Comparison of ENCODE assay signal across 18 cellular contexts in the genomic region with DNA sequence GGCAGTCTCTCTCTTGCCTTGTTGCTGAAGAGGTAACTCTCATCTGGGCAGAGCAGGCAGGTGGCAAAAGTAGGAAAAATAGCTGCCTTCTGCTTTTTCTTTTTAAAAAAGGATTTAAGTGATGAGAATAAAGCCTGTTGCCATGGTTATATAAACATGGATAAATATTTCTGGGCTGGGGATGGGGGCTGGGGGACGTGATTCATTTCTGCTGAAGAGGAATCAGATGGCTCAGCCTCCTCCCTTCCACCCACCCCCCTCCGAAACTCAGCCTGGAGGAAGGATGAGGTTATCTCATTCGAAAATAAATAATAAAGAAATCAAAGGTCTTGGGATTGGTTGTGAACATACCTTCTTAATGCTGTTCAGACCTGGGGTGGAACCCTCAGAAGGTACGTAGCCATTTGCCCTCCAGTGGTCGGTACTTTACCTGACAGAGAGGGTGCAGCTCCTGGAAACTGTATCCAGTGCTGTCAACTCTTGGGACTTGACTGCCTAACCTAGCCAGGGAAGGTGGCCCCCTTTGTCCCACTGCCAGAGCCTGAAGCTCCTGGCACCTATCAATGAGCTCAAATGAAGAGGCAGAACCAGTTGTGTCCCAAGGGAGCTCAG. TPM values are rescaled to one million over a fixed set of nuclear protein-coding genes. Genes with fewer than 3 reads are reported as not detected.
DNase-seq lines count a peak whose midpoint lies in the region; ATAC-seq, FAIRE-seq and TF ChIP-seq lines count a peak whose summit lies in the region.
"Had no signal": no experiment of that assay in that cellular context is flagged by ENCODE, and none has a peak within 500 bp of the region (broad histone marks: within the 10 kb centered on the region; RNA-seq: fewer than 3 reads in every experiment).

No MANE protein-coding gene starts in this region.

- H2AFZ ChIP-seq in H1 (ENCODE audit: low read length), result no peak overlapping the region

- no peaks in the 10 kb centered on the region for H3K36me3 Mint-ChIP-seq in activated T-helper 17 cell treated with anti-CD3 and anti-CD28 coated beads, Interleukin-2, amount 50 U/mL, for 72 hours (ENCODE audit: low read depth)

- H3K27ac Mint-ChIP-seq in activated T-helper 17 cell treated with anti-CD3 and anti-CD28 coated beads, Interleukin-2, amount 50 U/mL, for 72 hours, result no peak overlapping the region

- no peak for TF ChIP-seq EP300 in H1 (IDR thresholded peaks at IDR 0.05; ENCODE audit: borderline replicate concordance in 1 of 2, low read depth in 2 of 2, low read length in 2 of 2)

- H3K18ac ChIP-seq in H1 (ENCODE audit: extremely low read depth, low read length), result no peak overlapping the region

- 86% methylated on average over 5 of the region's 5 CpGs; no CpG with 5 or more reads in 1 of the 2 experiments for WGBS in H1 (ENCODE audit: extremely low coverage in 1 of 2, insufficient coverage in 1 of 2, insufficient read length in 1 of 2, insufficient replicate concordance in 2 of 2, low coverage in 1 of 2, low lambda C conversion rate in 2 of 2, missing lambda C conversion rate in 1 of 2), 2 experiments

- no peak overlapping the region for H2BK15ac ChIP-seq in H1 (ENCODE audit: low read length)

- TF ChIP-seq POLR2A in H1 (IDR thresholded peaks at IDR 0.05; ENCODE audit: control extremely low read depth in 1 of 2, low read depth in 2 of 2, low read length in 2 of 2), result no peak
- TF ChIP-seq POLR2A in breast epithelium (IDR thresholded peaks at IDR 0.05), result no peak

- no peak overlapping the region for H2BK120ac ChIP-seq in H1 (replicated peaks; ENCODE audit: low read depth, low read length)

- no peak overlapping the region for H3K23ac ChIP-seq in H1 (ENCODE audit: insufficient read length)

- H3K9me3 ChIP-seq in H1 (ENCODE audit: insufficient read depth in 2 of 2, low read depth in 1 of 2, low read length in 1 of 2), result no peaks in the 10 kb centered on the region
- H3K9me3 ChIP-seq in colonic mucosa, result no peaks in the 10 kb centered on the region
- H3K9me3 ChIP-seq in breast epithelium, result no peaks in the 10 kb centered on the region
- H3K9me3 ChIP-seq: mucosa of descending colon, suprapubic skin had no signal

- peaks cover 4% of the 10 kb centered on the region for H3K27me3 Mint-ChIP-seq in activated T-helper 17 cell treated with anti-CD3 and anti-CD28 coated beads, Interleukin-2, amount 50 U/mL, for 72 hours

- H3K4me1 Mint-ChIP-seq in activated T-helper 17 cell treated with anti-CD3 and anti-CD28 coated beads, Interleukin-2, amount 50 U/mL, for 72 hours, result peaks cover 9% of the 10 kb centered on the region

- no peak overlapping the region for H3K56ac ChIP-seq in H1 (replicated peaks; ENCODE audit: insufficient read length, low read depth, low read length)

- no peaks in the 10 kb centered on the region for H3K9me3 Mint-ChIP-seq in activated T-helper 17 cell treated with anti-CD3 and anti-CD28 coated beads, Interleukin-2, amount 50 U/mL, for 72 hours

- H3K27ac ChIP-seq in H1 (ENCODE audit: low read depth, low read length) (no peak overlapping the region), colonic mucosa (no peak overlapping the region), breast epithelium (no peak overlapping the region)
- H3K27ac ChIP-seq: suprapubic skin had no signal

- H3K79me2 ChIP-seq in H1 (ENCODE audit: control insufficient read depth in 1 of 2, insufficient read depth in 2 of 2, low read length in 2 of 2), result no peaks in the 10 kb centered on the region

- H2BK20ac ChIP-seq in H1 (ENCODE audit: low read length), result no peak overlapping the region

- no peak overlapping the region for H4K91ac ChIP-seq in H1 (replicated peaks; ENCODE audit: insufficient read length, low read length)

- H4K5ac ChIP-seq in H1 (ENCODE audit: insufficient read length, low read depth, low read length), result no peak overlapping the region

- intact Hi-C loops in colonic mucosa (cut with DNase I) (no loop called here), breast epithelium (cut with DNase I; ENCODE audit: low total_unique reads) (no loop called here)

- H3K79me1 ChIP-seq in H1 (ENCODE audit: low read depth, low read length), result no peaks in the 10 kb centered on the region

- H3K36me3 ChIP-seq in H1 (ENCODE audit: control insufficient read depth in 2 of 4, insufficient read depth in 4 of 4, low read length in 3 of 4) (no peaks in the 10 kb centered on the region), colonic mucosa (no peaks in the 10 kb centered on the region), breast epithelium (no peaks in the 10 kb centered on the region)
- H3K36me3 ChIP-seq: suprapubic skin had no signal

- H3K9ac ChIP-seq in H1 (replicated peaks in 1 of 4; ENCODE audit: extremely low read depth in 1 of 4, low read depth in 3 of 4, low read length in 3 of 4) (no peak overlapping the region), colonic mucosa (ENCODE audit: low read depth in 2 of 2, low read length in 2 of 2) (no peak overlapping the region)

- no peak overlapping the region for H3K4ac ChIP-seq in H1 (replicated peaks; ENCODE audit: insufficient read length, low read depth, low read length)

- POLR2A ChIA-PET in H1 (lab: Charles Lee; ENCODE audit: partially characterized antibody), result interaction anchor here (1.0 to 19.0 kb wide), 2 partner anchors 12 to 22 kb away, joined by 3 to 343 read pairs; no protein-coding TSS in a partner anchor

- no peak for TF ChIP-seq RAD21 in H1 (IDR thresholded peaks at IDR 0.05 in 1 of 2, conservative IDR thresholded peaks at IDR 0.05 in 1 of 2; ENCODE audit: low read depth in 2 of 2, low read length in 2 of 2)

- H3K4me1 ChIP-seq in H1 (replicated peaks in 1 of 4; ENCODE audit: control insufficient read depth in 3 of 4, insufficient read depth in 4 of 4, low read length in 3 of 4) (peaks cover 0 to 3% (median 1%) of the 10 kb centered on the region in 4 experiments; a peak in 6 of 7 replicates), colonic mucosa (peaks cover under 1% of the 10 kb centered on the region), breast epithelium (peaks cover 0 to 2% of the 10 kb centered on the region in 2 donors)

- no peak for ATAC-seq in activated T-helper 17 cell treated with anti-CD3 and anti-CD28 coated beads, Interleukin-2, amount 50 U/mL, for 72 hours (replicated peaks)
- ATAC-seq: mucosa of descending colon had no signal

- H4K8ac ChIP-seq in H1 (ENCODE audit: extremely low read depth, insufficient read depth, low read length), result no peak overlapping the region

- no peak overlapping the region for H2BK5ac ChIP-seq in H1 (ENCODE audit: low read depth, low read length)

- peak; percentile 15 to 18 for DNase-seq in activated T-cell treated with anti-CD3 and anti-CD28 coated beads, Interleukin-2, amount 50 U/mL, for 48 hours
- no peak for DNase-seq in activated T-cell treated with anti-CD3 and anti-CD28 coated beads for 4 hours
- peak; percentile 69 for DNase-seq in T1000 (lab: John Stamatoyannopoulos, UW)
- no peak for DNase-seq in H1 (ENCODE audit: low read depth in 1 of 2, low spot score in 2 of 2)
- peak; percentile 55 for DNase-seq in mesenteric fat pad (ENCODE audit: low spot score)
- no peak for DNase-seq in colonic mucosa
- no peak for DNase-seq in breast epithelium (ENCODE audit: low spot score in 2 of 2)
- DNase-seq: activated gamma-delta T cell treated with Interleukin-2 at 50 U/mL for 16 hours; cerebellar nuclear complex; foreskin melanocyte; KG1; mucosa of descending colon; NCI-H187 treated with DMSO at 0.1 percent for 48 hours; RPMI8226; stimulated activated CD4-positive, alpha-beta T cell treated with anti-CD3 and anti-CD28 coated beads, Interleukin-15, amount 100 ng/mL, for 24 hours had no signal

- H2BK12ac ChIP-seq in H1 (ENCODE audit: low read depth, low read length), result peak overlapping the region; percentile 75; the same call in 1 of the 2 replicates

- peak in 2 of 3 experiments; percentile 4 to 7; a peak in 2 of 4 replicates for TF ChIP-seq CTCF in H1 (IDR thresholded peaks at IDR 0.05; ENCODE audit: control extremely low read depth in 1 of 3, insufficient read depth in 1 of 3, low read depth in 1 of 3, low read length in 3 of 3)
- TF ChIP-seq CTCF in colonic mucosa (IDR thresholded peaks at IDR 0.05), result no peak
- TF ChIP-seq CTCF in breast epithelium (IDR thresholded peaks at IDR 0.05), result no peak

- FAIRE-seq in H1 (lab: Jason Lieb, UNC), result no peak
- FAIRE-seq: A204.1 had no signal

- H2AK5ac ChIP-seq in H1 (ENCODE audit: low read depth, low read length), result peak overlapping the region; percentile 88; the same call in 1 of the 2 replicates

- H4K20me1 ChIP-seq in H1 (replicated peaks in 1 of 2; ENCODE audit: control insufficient read depth in 1 of 2, insufficient read depth in 2 of 2, low read length in 2 of 2), result no peaks in the 10 kb centered on the region

- peaks cover 10% of the 10 kb centered on the region; the same call in 1 of the 2 replicates for H3K23me2 ChIP-seq in H1 (ENCODE audit: low read depth, low read length)

- H3K4me3 Mint-ChIP-seq in activated T-helper 17 cell treated with anti-CD3 and anti-CD28 coated beads, Interleukin-2, amount 50 U/mL, for 72 hours, result no peak overlapping the region

- H3K4me3 ChIP-seq in H1 (ENCODE audit: extremely low read depth in 1 of 4, insufficient read depth in 2 of 4, low read depth in 3 of 4, low read length in 4 of 4) (no peak overlapping the region), colonic mucosa (no peak overlapping the region), breast epithelium (no peak overlapping the region)
- H3K4me3 ChIP-seq: mucosa of descending colon, suprapubic skin had no signal

- H3K27me3 ChIP-seq in H1 (replicated peaks in 1 of 4; ENCODE audit: control insufficient read depth in 3 of 4, extremely low read depth in 1 of 4, insufficient read depth in 3 of 4, low read length in 3 of 4) (peaks cover 0 to 6% (median 4%) of the 10 kb centered on the region in 4 experiments; a peak in 3 of 7 replicates), colonic mucosa (no peaks in the 10 kb centered on the region), breast epithelium (no peaks in the 10 kb centered on the region)
- H3K27me3 ChIP-seq: suprapubic skin had no signal

- CTCF ChIA-PET in H1 (lab: Charles Lee; ENCODE audit: partially characterized antibody), result interaction anchor here (0.8 to 42.0 kb wide), 8 partner anchors 1 to 245 kb away, joined by 3 to 1070 read pairs (median 4); partner anchors contain the start of genes DDX20 and INKA2

- H3K14ac ChIP-seq in H1 (ENCODE audit: insufficient read length), result no peak overlapping the region

- no peak overlapping the region for H3K4me2 ChIP-seq in H1 (ENCODE audit: insufficient read depth in 1 of 2, low read depth in 2 of 2, low read length in 2 of 2)

RNA-seq across cellular contexts. Expression of gene INKA2, which starts 3.8 kb away (rescaled TPM):
- 10.9 and 11.5 TPM in 2 replicates for total RNA-seq in H1 (2021; fragmentation: NEBNext Ultra II Directional; extraction: Animal tissue kit (Norgen Biotek cat#: 25700))
- polyA plus RNA-seq in H1 (2011; rRNA removed), result 4.2 and 5.7 TPM in 2 replicates
- polyA plus RNA-seq in H1 (2011; cell fraction: cytosol; rRNA removed), result 5.8 TPM
- polyA plus RNA-seq in H1 (2011; cell fraction: nucleus; rRNA removed), result 7.1 TPM
- 9.7 to 13.7 TPM (median 10.9 TPM) in 4 replicates for polyA plus RNA-seq in H1 (2012, experiment 1 of 2)
- polyA plus RNA-seq in H1 (2012, experiment 2 of 2), result 6.0 TPM
- polyA plus RNA-seq in H1 (2013, experiment 1 of 2), result 2.7 TPM
- 2.4 TPM for polyA plus RNA-seq in H1 (2013, experiment 2 of 2)
- 9.7 and 10.6 TPM in 2 replicates for polyA minus RNA-seq in H1 (2011; rRNA and poly(A)+ RNA removed)
- polyA minus RNA-seq in H1 (2011; cell fraction: cytosol; rRNA and poly(A)+ RNA removed), result 3.5 TPM
- polyA minus RNA-seq in H1 (2011; cell fraction: nucleus; rRNA and poly(A)+ RNA removed), result 15.2 TPM
- total RNA-seq in mesenteric fat pad (15.4 TPM), colonic mucosa (1 to 10 TPM; 2.2 to 4.0 TPM), breast epithelium (1 to 10 TPM; 3.0 to 4.6 (median 3.8) TPM)
- 1 to 10 TPM; 2.0 to 3.8 TPM for total RNA-seq in activated T-helper 17 cell treated with anti-CD3 and anti-CD28 coated beads, Interleukin-2, amount 50 U/mL, for 72 hours

RNA-seq across cellular contexts. Expression of gene DDX20, which starts 12.7 kb away (rescaled TPM):
- 24.7 and 25.4 TPM in 2 replicates for total RNA-seq in H1 (2021; fragmentation: NEBNext Ultra II Directional; extraction: Animal tissue kit (Norgen Biotek cat#: 25700))
- 5.4 and 7.5 TPM in 2 replicates for polyA plus RNA-seq in H1 (2011; rRNA removed)
- 9.9 TPM for polyA plus RNA-seq in H1 (2011; cell fraction: cytosol; rRNA removed)
- 5.2 TPM for polyA plus RNA-seq in H1 (2011; cell fraction: nucleus; rRNA removed)
- 11.0 to 15.2 TPM (median 12.3 TPM) in 4 replicates for polyA plus RNA-seq in H1 (2012, experiment 1 of 2)
- polyA plus RNA-seq in H1 (2012, experiment 2 of 2), result 2.0 TPM
- polyA plus RNA-seq in H1 (2013, experiment 1 of 2), result 14.9 TPM
- polyA plus RNA-seq in H1 (2013, experiment 2 of 2), result 14.6 TPM
- 12.3 and 17.1 TPM in 2 replicates for polyA minus RNA-seq in H1 (2011; rRNA and poly(A)+ RNA removed)
- 13.5 TPM for polyA minus RNA-seq in H1 (2011; cell fraction: cytosol; rRNA and poly(A)+ RNA removed)
- 16.8 TPM for polyA minus RNA-seq in H1 (2011; cell fraction: nucleus; rRNA and poly(A)+ RNA removed)
- total RNA-seq in mesenteric fat pad (9.7 TPM), colonic mucosa (10 to 100 TPM in 1 of 2 donors, 1 to 10 TPM in 1; 9.6 to 11.5 TPM), breast epithelium (10 to 100 TPM; 14.1 to 28.0 (median 25.9) TPM)
- total RNA-seq in activated T-helper 17 cell treated with anti-CD3 and anti-CD28 coated beads, Interleukin-2, amount 50 U/mL, for 72 hours, result 10 to 100 TPM in 1 of 2 donors, 1 to 10 TPM in 1; 9.0 to 22.5 TPM

Comparison
In these comparisons a context has a peak if more than half of its experiments do, and no peak if none do; other contexts are left out.
1. DNase-seq: peak in activated T-cell treated with anti-CD3 and anti-CD28 coated beads, Interleukin-2, amount 50 U/mL, for 48 hours (2 of 2), T1000 (single experiment) and mesenteric fat pad (single experiment); none in activated T-cell treated with anti-CD3 and anti-CD28 coated beads for 4 hours (single experiment), H1 (0 of 2), colonic mucosa (single experiment) and breast epithelium (0 of 2).
2. CTCF ChIP-seq: peak in H1 (2 of 3); none in colonic mucosa (single experiment) and breast epithelium (0 of 3).